19 cellular contexts compared by ENCODE assay signal in genomic region chr17:31111183-31111582, GRCh38.
"Had no signal": no experiment of that assay in that cellular context is flagged by ENCODE, and none has a peak within 500 bp of the region (broad histone marks: within the 10 kb centered on the region; RNA-seq: fewer than 3 reads in every experiment).

No MANE protein-coding gene starts in this region.

- H3K4me3 Mint-ChIP-seq: activated B cell treated with CpG ODN at 0.5 μM for 24 hours; activated CD4-positive, alpha-beta memory T cell treated with anti-CD3 and anti-CD28 coated beads for 36 hours; activated CD8-positive, alpha-beta memory T cell treated with anti-CD3 and anti-CD28 coated beads, Interleukin-2, amount 10 ng/mL, durations not matched to agents 7 days and 5 days; activated naive CD8-positive, alpha-beta T cell treated with anti-CD3 and anti-CD28 coated beads, Interleukin-2, amount 10 ng/mL, durations not matched to agents 7 days and 5 days; natural killer cell treated with Interleukin-12 subunit alpha and Interleukin-12 subunit beta and Interleukin-15 and Interleukin-18, amount 100 ng/mL, for 72 hours had no signal

- H3K9me3 ChIP-seq: body of pancreas, lower lobe of right lung, transverse colon, uterus had no signal

- H3K4me1 ChIP-seq: lower lobe of right lung, uterus had no signal

- ATAC-seq: activated CD8-positive, alpha-beta memory T cell treated with anti-CD3 and anti-CD28 coated beads, Interleukin-2, amount 10 ng/mL, durations not matched to agents 7 days and 5 days; body of pancreas; foreskin keratinocyte; lower lobe of right lung; natural killer cell treated with Interleukin-12 subunit alpha and Interleukin-12 subunit beta and Interleukin-15 and Interleukin-18, amount 100 ng/mL, for 72 hours had no signal

- H3K27me3 ChIP-seq: body of pancreas, dorsolateral prefrontal cortex, foreskin keratinocyte, transverse colon, uterus had no signal

- H3K27me3 Mint-ChIP-seq: activated B cell treated with CpG ODN at 0.5 μM for 24 hours; activated CD4-positive, alpha-beta memory T cell treated with anti-CD3 and anti-CD28 coated beads for 36 hours; activated CD8-positive, alpha-beta memory T cell treated with anti-CD3 and anti-CD28 coated beads, Interleukin-2, amount 10 ng/mL, durations not matched to agents 7 days and 5 days; activated naive CD8-positive, alpha-beta T cell treated with anti-CD3 and anti-CD28 coated beads, Interleukin-2, amount 10 ng/mL, durations not matched to agents 7 days and 5 days; natural killer cell treated with Interleukin-12 subunit alpha and Interleukin-12 subunit beta and Interleukin-15 and Interleukin-18, amount 100 ng/mL, for 72 hours had no signal

- H3K9me3 Mint-ChIP-seq: activated B cell treated with CpG ODN at 0.5 μM for 24 hours; activated CD4-positive, alpha-beta memory T cell treated with anti-CD3 and anti-CD28 coated beads for 36 hours; activated naive CD8-positive, alpha-beta T cell treated with anti-CD3 and anti-CD28 coated beads, Interleukin-2, amount 10 ng/mL, durations not matched to agents 7 days and 5 days; natural killer cell treated with Interleukin-12 subunit alpha and Interleukin-12 subunit beta and Interleukin-15 and Interleukin-18, amount 100 ng/mL, for 72 hours had no signal

- H3K36me3 ChIP-seq: lower lobe of right lung, transverse colon, uterus had no signal

- H3K4me3 ChIP-seq: body of pancreas, dorsolateral prefrontal cortex, lower lobe of right lung, transverse colon, uterus had no signal

- H3K27ac ChIP-seq: body of pancreas, foreskin keratinocyte, lower lobe of right lung, transverse colon, uterus had no signal

- H3K27ac Mint-ChIP-seq: activated B cell treated with CpG ODN at 0.5 μM for 24 hours; activated CD4-positive, alpha-beta memory T cell treated with anti-CD3 and anti-CD28 coated beads for 36 hours; activated CD8-positive, alpha-beta memory T cell treated with anti-CD3 and anti-CD28 coated beads, Interleukin-2, amount 10 ng/mL, durations not matched to agents 7 days and 5 days; activated naive CD8-positive, alpha-beta T cell treated with anti-CD3 and anti-CD28 coated beads, Interleukin-2, amount 10 ng/mL, durations not matched to agents 7 days and 5 days; natural killer cell treated with Interleukin-12 subunit alpha and Interleukin-12 subunit beta and Interleukin-15 and Interleukin-18, amount 100 ng/mL, for 72 hours had no signal

- DNase-seq: activated B cell treated with CpG ODN at 0.5 μM for 24 hours; activated CD4-positive, alpha-beta memory T cell treated with anti-CD3 and anti-CD28 coated beads for 36 hours; activated CD4-positive, alpha-beta T cell treated with anti-CD3 and anti-CD28 coated beads for 4 hours; activated CD8-positive, alpha-beta memory T cell treated with anti-CD3 and anti-CD28 coated beads, Interleukin-2, amount 10 ng/mL, durations not matched to agents 7 days and 5 days; activated naive CD8-positive, alpha-beta T cell treated with anti-CD3 and anti-CD28 coated beads, Interleukin-2, amount 10 ng/mL, durations not matched to agents 7 days and 5 days; amygdala; body of pancreas; central memory CD4-positive, alpha-beta T cell; dorsolateral prefrontal cortex; foreskin keratinocyte; head of caudate nucleus; lower lobe of right lung; nucleus accumbens; stimulated activated CD8-positive, alpha-beta memory T cell treated with anti-CD3 and anti-CD28 coated beads, Interleukin-4, amount 100 ng/mL, for 48 hours; stimulated activated naive CD4-positive, alpha-beta T cell; substantia nigra; transverse colon; uterus had no signal

- H3K36me3 Mint-ChIP-seq: activated CD4-positive, alpha-beta memory T cell treated with anti-CD3 and anti-CD28 coated beads for 36 hours; natural killer cell treated with Interleukin-12 subunit alpha and Interleukin-12 subunit beta and Interleukin-15 and Interleukin-18, amount 100 ng/mL, for 72 hours had no signal

- H3K4me1 Mint-ChIP-seq: activated B cell treated with CpG ODN at 0.5 μM for 24 hours; activated naive CD8-positive, alpha-beta T cell treated with anti-CD3 and anti-CD28 coated beads, Interleukin-2, amount 10 ng/mL, durations not matched to agents 7 days and 5 days had no signal
